8 cellular contexts compared by ENCODE assay signal in genomic region chr17:13016881-13017622, GRCh38. TPM values are rescaled to one million over a fixed set of nuclear protein-coding genes. Genes with fewer than 3 reads are reported as not detected.
DNase-seq lines count a peak whose midpoint lies in the region; ATAC-seq and TF ChIP-seq lines count a peak whose summit lies in the region.

No MANE protein-coding gene starts in this region.

- TF ChIP-seq CTCF in epithelial cell of proximal tubule (conservative IDR thresholded peaks at IDR 0.05; ENCODE audit: low read depth, low read length) (no peak), nephron progenitor cell (IDR thresholded peaks at IDR 0.05) (no peak)

- DNase-seq in RKO (ENCODE audit: low spot score): peak; percentile 64
- no peak for DNase-seq in epithelial cell of proximal tubule (ENCODE audit: low read depth)
- no peak for DNase-seq in nephron progenitor cell
- no peak for DNase-seq in iPS-NIHi7 (ENCODE audit: extremely low spot score)
- DNase-seq in NCI-H774 (lab: John Stamatoyannopoulos, UW): no peak
- no peak for DNase-seq in GM03348 (ENCODE audit: low spot score)

- H3K4me3 ChIP-seq in epithelial cell of proximal tubule (ENCODE audit: low read depth, low read length): peak overlapping the region; percentile 99

- H3K4me1 Mint-ChIP-seq in nephron progenitor cell: peaks cover 30% of the 10 kb centered on the region

- H3K36me3 Mint-ChIP-seq in nephron progenitor cell (ENCODE audit: low read depth): peaks cover 35% of the 10 kb centered on the region

- ATAC-seq in GM18511 (IDR thresholded peaks at IDR 0.05; ENCODE audit: unreplicated experiment): peak; percentile 21
- peak; percentile 7 for ATAC-seq in HG02678 (IDR thresholded peaks at IDR 0.05; ENCODE audit: unreplicated experiment)

- peak overlapping the region; percentile 96 for H3K4me3 Mint-ChIP-seq in nephron progenitor cell

- H3K27me3 Mint-ChIP-seq in nephron progenitor cell (ENCODE audit: low read depth, poor library complexity): no peaks in the 10 kb centered on the region

- no peaks in the 10 kb centered on the region for H3K9me3 Mint-ChIP-seq in nephron progenitor cell

- H3K27ac Mint-ChIP-seq in nephron progenitor cell: peak overlapping the region; percentile 88

RNA-seq across cellular contexts. Expression of gene ELAC2, which starts 0.8 kb away (rescaled TPM):
- total RNA-seq in epithelial cell of proximal tubule: 75.4 and 115 TPM in 2 replicates
